In genomic region chr7:47327306-47327697, GRCh38 we compare ENCODE assay signal across 11 cellular contexts.
DNase-seq lines count a peak whose midpoint lies in the region; ATAC-seq and TF ChIP-seq lines count a peak whose summit lies in the region.
"Had no signal": no experiment of that assay in that cellular context is flagged by ENCODE, and none has a peak within 500 bp of the region (broad histone marks: within the 10 kb centered on the region; RNA-seq: fewer than 3 reads in every experiment).

No MANE protein-coding gene starts in this region.

- CTCF ChIA-PET in AG04450 (lab: Charles Lee) = interaction anchor here (0.5 to 2.9 kb wide), 3 partner anchors 14 to 359 kb away, joined by 3 to 14 read pairs (median 7); no protein-coding TSS in a partner anchor

- H3K9me3 ChIP-seq in AG04450 (ENCODE audit: control insufficient read depth, insufficient read depth, low read length) (no peaks in the 10 kb centered on the region; the same call in 1 of the 2 replicates), adrenal gland (replicated peaks in 1 of 3) (no peaks in the 10 kb centered on the region), heart left ventricle (no peaks in the 10 kb centered on the region), parathyroid adenoma (ENCODE audit: control insufficient read depth, low read length) (no peaks in the 10 kb centered on the region)

- peaks cover 22% of the 10 kb centered on the region for H3K79me2 ChIP-seq in parathyroid adenoma

- H3K27ac ChIP-seq in AG04450 (ENCODE audit: low read depth, low read length) (peak overlapping the region; percentile 85), adrenal gland (peak overlapping the region in 4 of 5 donors; percentile 64 to 92 (median 76)), heart left ventricle (peak overlapping the region; percentile 83 to 95 (median 92)), parathyroid adenoma (peak overlapping the region; percentile 94)

- POLR2A ChIA-PET in AG04450 (lab: Yijun Ruan, JAX) = interaction anchor here (1.8 kb wide), 2 partner anchors 9 to 33 kb away, joined by 6 to 15 read pairs; no protein-coding TSS in a partner anchor

- peak overlapping the region; percentile 83 for H3K4me2 ChIP-seq in parathyroid adenoma (ENCODE audit: low read length)

- DNase-seq in AG04450 (ENCODE audit: low read depth, low spot score) (no peak), adrenal gland (peak in 1 of 7 donors; percentile 22), heart left ventricle (peak in 1 of 5 donors; percentile 74), NCI-H226 (no peak), NCI-H146 (lab: John Stamatoyannopoulos, UW) (no peak)
- no peak for DNase-seq in stimulated activated CD4-positive, alpha-beta T cell treated with anti-CD3 and anti-CD28 coated beads, Interleukin-1b, Interleukin-23, amount 100 ng/mL, for 48 hours
- no peak for DNase-seq in stimulated activated CD4-positive, alpha-beta T cell treated with anti-CD3 and anti-CD28 coated beads, Interleukin-4, amount 100 ng/mL, for 4 hours
- DNase-seq: activated CD4-positive, alpha-beta T cell treated with anti-CD3 and anti-CD28 coated beads for 36 hours; NCI-H69; stimulated activated CD4-positive, alpha-beta T cell treated with anti-CD3 and anti-CD28 coated beads, Interleukin-4, amount 100 ng/mL, for 24 hours had no signal

- no peaks in the 10 kb centered on the region for H3K27me3 ChIP-seq in AG04450 (ENCODE audit: control insufficient read depth, insufficient read depth, low read length)
- no peaks in the 10 kb centered on the region for H3K27me3 ChIP-seq in adrenal gland
- no peaks in the 10 kb centered on the region for H3K27me3 ChIP-seq in heart left ventricle
- no peaks in the 10 kb centered on the region for H3K27me3 ChIP-seq in parathyroid adenoma (ENCODE audit: control insufficient read depth, insufficient read depth, low read length)

- WGBS in adrenal gland, 4 donors = 62 to 79% (median 65%) methylated on average over 6 to 7 of the region's 7 CpGs
- 33 to 53% (median 38%) methylated on average over 7 of the region's 7 CpGs for WGBS in heart left ventricle, 4 donors

- no peak for TF ChIP-seq CTCF in AG04450 (IDR thresholded peaks at IDR 0.05; ENCODE audit: low read depth, low read length)
- no peak for TF ChIP-seq CTCF in adrenal gland (IDR thresholded peaks at IDR 0.05)
- TF ChIP-seq CTCF in heart left ventricle (IDR thresholded peaks at IDR 0.05) = no peak
- no peak for TF ChIP-seq CTCF in parathyroid adenoma (IDR thresholded peaks at IDR 0.05)

- intact Hi-C loops in adrenal gland (cut with DNase I) (no loop called here), heart left ventricle (cut with DNase I) (loop anchor here in 6 of 10 donors (5.0 kb wide), 3 partner anchors 35 to 60 kb away; no protein-coding TSS in a partner anchor)

- H3K9ac ChIP-seq in parathyroid adenoma = no peak overlapping the region

- peaks cover 11 to 30% of the 10 kb centered on the region in 2 donors for H3K4me1 ChIP-seq in adrenal gland (replicated peaks in 1 of 2)
- H3K4me1 ChIP-seq in heart left ventricle = peaks cover 15 to 77% (median 55%) of the 10 kb centered on the region in 12 donors
- H3K4me1 ChIP-seq in parathyroid adenoma = peaks cover 48% of the 10 kb centered on the region

- TF ChIP-seq POLR2A in adrenal gland (IDR thresholded peaks at IDR 0.05) (no peak), heart left ventricle (IDR thresholded peaks at IDR 0.05) (no peak)

- H3K36me3 ChIP-seq in adrenal gland (replicated peaks in 1 of 2) = peaks cover 0 to 15% of the 10 kb centered on the region in 2 donors
- peaks cover 0 to 38% (median 0%) of the 10 kb centered on the region in 9 donors for H3K36me3 ChIP-seq in heart left ventricle
- H3K36me3 ChIP-seq in parathyroid adenoma (ENCODE audit: control insufficient read depth, insufficient read depth, low read length) = no peaks in the 10 kb centered on the region

- H2AFZ ChIP-seq in parathyroid adenoma = peak overlapping the region; percentile 23

- ATAC-seq in heart left ventricle = peak; percentile 23 to 47 (median 44)
- ATAC-seq: activated CD4-positive, alpha-beta T cell treated with anti-CD3 and anti-CD28 coated beads for 36 hours had no signal

- H3K4me3 ChIP-seq in AG04450 (ENCODE audit: low read depth, low read length) = peak overlapping the region; percentile 55
- H3K4me3 ChIP-seq in adrenal gland = peak overlapping the region in 1 of 4 donors; percentile 1
- H3K4me3 ChIP-seq in heart left ventricle = peak overlapping the region in 11 of 12 donors; percentile 21 to 59 (median 50)
- H3K4me3 ChIP-seq in parathyroid adenoma (ENCODE audit: low read depth, low read length) = peak overlapping the region; percentile 30

Comparison
In these comparisons a context has a peak if more than half of its experiments do, and no peak if none do; other contexts are left out.
1. intact Hi-C loops: an anchor here in heart left ventricle (5.0 kb wide); none called in adrenal gland.